25 cellular contexts compared by ENCODE assay signal in genomic region chr17:10201680-10202079, GRCh38. TPM values are rescaled to one million over a fixed set of nuclear protein-coding genes. Genes with fewer than 3 reads are reported as not detected.
"Had no signal": no experiment of that assay in that cellular context is flagged by ENCODE, and none has a peak within 500 bp of the region (broad histone marks: within the 10 kb centered on the region; RNA-seq: fewer than 3 reads in every experiment).

No MANE protein-coding gene starts in this region.

- H3K27me3 ChIP-seq: Peyer's patch, SJCRH30 had no signal

- DNase-seq: Kasumi-1, MM.1S, NCI-H1092 treated with DMSO at 0.1 percent for 48 hours, NCI-H1436, NCI-H187, NCI-H2029, NCI-H2081 treated with DMSO at 0.1 percent for 48 hours, NCI-H2171, NCI-H226, NCI-H446, NCI-H510A, NCI-H524 treated with DMSO at 0.1 percent for 48 hours, NCI-H69, NCI-H774, OCI-M1, PC-9, Peyer's patch, SHP77 treated with DMSO at 0.1 percent for 48 hours, SJCRH30, T-helper 1 cell had no signal

- H3K27ac Mint-ChIP-seq: IgD-negative memory B cell had no signal

- ATAC-seq: K562, Right ventricle myocardium inferior, SK-N-SH treated with all-trans-retinoic acid at 6 μM for 48 hours had no signal

- H3K4me2 ChIP-seq: KMS-11, PC-9 had no signal

- H3K4me3 Mint-ChIP-seq: IgD-negative memory B cell had no signal

- H2AFZ ChIP-seq: PC-9 had no signal

- H3K9ac ChIP-seq: KMS-11 had no signal

- H3K4me1 ChIP-seq: Peyer's patch, SJCRH30 had no signal

- H3K4me3 ChIP-seq: K562, PC-9, Peyer's patch, SJCRH30 had no signal

- H3K36me3 ChIP-seq: Peyer's patch, SJCRH30 had no signal

- H3K27ac ChIP-seq: KMS-11, PC-9, Peyer's patch, SJCRH30 had no signal

- H3K9me3 ChIP-seq: SJCRH30 had no signal

- FAIRE-seq: K562 had no signal

RNA-seq across cellular contexts. Expression of gene GAS7, which starts 3.3 kb away (rescaled TPM):
- total RNA-seq: PC-9 had no signal
- polyA plus RNA-seq: K562 had no signal
